19 cellular contexts compared by ENCODE assay signal in the genomic region with DNA sequence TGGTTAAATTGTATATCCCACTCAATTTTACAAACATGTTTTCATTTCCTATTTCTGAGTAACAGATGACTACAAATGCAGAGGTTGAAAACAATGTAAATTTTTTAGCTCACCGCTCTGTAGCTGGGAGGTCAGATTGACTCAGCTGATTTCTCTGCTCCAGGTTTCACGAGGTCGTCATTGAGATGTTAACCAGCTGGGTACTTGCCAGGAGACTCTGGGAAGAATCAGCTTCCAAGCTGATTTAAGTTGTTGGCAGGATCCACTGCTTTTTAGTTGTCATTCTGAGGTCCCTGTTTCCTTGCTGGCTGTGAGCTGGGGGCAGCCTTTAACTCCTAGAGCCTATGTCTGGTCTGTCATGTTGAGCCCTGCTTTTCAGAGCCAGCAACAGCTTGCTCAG.
A peak's percentile ranks its signal among the peaks of the same experiment; 100 is the strongest.
DNase-seq lines count a peak whose midpoint lies in the region; ATAC-seq and TF ChIP-seq lines count a peak whose summit lies in the region.
"Had no signal": no experiment of that assay in that cellular context is flagged by ENCODE, and none has a peak within 500 bp of the region (broad histone marks: within the 10 kb centered on the region; RNA-seq: fewer than 3 reads in every experiment).

No MANE protein-coding gene starts in this region.

- no peak overlapping the region for H3K27ac ChIP-seq in brain microvascular endothelial cell
- H3K27ac ChIP-seq: left lung, suprapubic skin had no signal

- H3K4me3 ChIP-seq in epithelial cell of esophagus (ENCODE audit: low read length), result no peak overlapping the region
- no peak overlapping the region for H3K4me3 ChIP-seq in brain microvascular endothelial cell (ENCODE audit: low read depth, low read length)
- H3K4me3 ChIP-seq: left lung, suprapubic skin had no signal

- no peaks in the 10 kb centered on the region for H3K36me3 ChIP-seq in brain microvascular endothelial cell (replicated peaks)
- H3K36me3 ChIP-seq: left lung, suprapubic skin had no signal

- DNase-seq in Daoy (ENCODE audit: low read depth), result peak; percentile 6
- DNase-seq in NCI-H1105 (lab: John Stamatoyannopoulos, UW), result peak; percentile 2
- peak; percentile 2 for DNase-seq in epithelial cell of esophagus (ENCODE audit: low read depth)
- DNase-seq in kidney tubule cell (ENCODE audit: low spot score), result peak; percentile 41
- DNase-seq in hepatic stellate cell (ENCODE audit: low spot score), result no peak
- DNase-seq in brain microvascular endothelial cell, result no peak
- DNase-seq: activated naive CD4-positive, alpha-beta T cell treated with Interleukin-2 at 50 U/mL for 16 hours; DMS153; foreskin fibroblast; KG1; left lung; NCI-H2171; NCI-H69; retina; T-cell had no signal

- in situ Hi-C loops in brain microvascular endothelial cell (cut with HindIII; ENCODE audit: low pct_ligation_motif_present, low sequenced_read_pairs), result no loop called here

- H3K27me3 ChIP-seq in brain microvascular endothelial cell (replicated peaks), result no peaks in the 10 kb centered on the region
- H3K27me3 ChIP-seq: left lung, suprapubic skin had no signal

- ATAC-seq in HG03342 (IDR thresholded peaks at IDR 0.05; ENCODE audit: unreplicated experiment), result no peak
- ATAC-seq in GM19023 (IDR thresholded peaks at IDR 0.05; ENCODE audit: unreplicated experiment), result no peak
- ATAC-seq: left lung, Right ventricle myocardium inferior, T-cell had no signal

- TF ChIP-seq CTCF in epithelial cell of esophagus (IDR thresholded peaks at IDR 0.05; ENCODE audit: insufficient read depth, low read depth, low read length, missing control alignments), result no peak
- TF ChIP-seq CTCF in brain microvascular endothelial cell (IDR thresholded peaks at IDR 0.05; ENCODE audit: low read depth, low read length, missing control alignments), result no peak

Comparison
In these comparisons a context has a peak if more than half of its experiments do, and no peak if none do; other contexts are left out.
1. DNase-seq: peak in Daoy (single experiment), NCI-H1105 (single experiment), epithelial cell of esophagus (single experiment) and kidney tubule cell (single experiment); none in hepatic stellate cell (single experiment) and brain microvascular endothelial cell (single experiment).